ENCODE assay signal across 35 cellular contexts in the genomic region with DNA sequence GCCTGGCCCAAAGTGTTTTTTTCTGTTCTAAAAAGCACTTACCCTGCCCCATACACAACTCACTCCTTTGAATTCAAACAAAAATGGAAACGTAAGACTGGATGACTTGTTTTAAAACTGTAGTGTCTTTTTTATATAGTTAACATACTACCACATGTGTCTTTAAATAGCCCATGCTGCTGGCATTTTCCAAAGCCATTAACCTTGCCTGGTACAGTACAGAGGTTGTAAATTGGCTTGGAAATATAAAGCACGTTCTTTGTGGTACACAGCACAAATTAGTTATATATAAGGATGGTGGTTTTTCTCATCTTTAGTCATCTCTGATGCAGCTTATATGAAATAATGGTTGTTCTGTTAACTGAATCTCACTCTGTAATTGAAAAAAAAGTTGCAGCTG.
"Had no signal": no experiment of that assay in that cellular context is flagged by ENCODE, and none has a peak within 500 bp of the region (broad histone marks: within the 10 kb centered on the region; RNA-seq: fewer than 3 reads in every experiment).

No MANE protein-coding gene starts in this region.

- H3K27ac Mint-ChIP-seq: activated naive CD4-positive, alpha-beta T cell treated with anti-CD3 and anti-CD28 coated beads for 36 hours; activated naive CD4-positive, alpha-beta T cell treated with anti-CD3 and anti-CD28 coated beads, Interleukin-2, amount 10 ng/mL, durations not matched to agents 7 days and 5 days; activated naive CD4-positive, alpha-beta T cell treated with anti-CD3 and anti-CD28 coated beads, Interleukin-2, amount 50 U/mL, for 24 hours; activated naive CD4-positive, alpha-beta T cell treated with anti-CD3 and anti-CD28 coated beads, Interleukin-2, amount 50 U/mL, for 72 hours; activated naive CD8-positive, alpha-beta T cell; activated naive CD8-positive, alpha-beta T cell treated with anti-CD3 and anti-CD28 coated beads for 36 hours; activated naive CD8-positive, alpha-beta T cell treated with anti-CD3 and anti-CD28 coated beads, Interleukin-2, amount 10 ng/mL, durations not matched to agents 7 days and 5 days; activated naive CD8-positive, alpha-beta T cell treated with anti-CD3 and anti-CD28 coated beads, Interleukin-2, amount 50 U/mL, for 24 hours; activated T-cell treated with anti-CD3 and anti-CD28 coated beads, Interleukin-2, amount 50 U/mL, for 24 hours; activated T-cell treated with anti-CD3 and anti-CD28 coated beads, Interleukin-2, amount 50 U/mL, for 72 hours; activated T-helper 1 cell treated with anti-CD3 and anti-CD28 coated beads, Interleukin-12 subunit alpha, Interleukin-12 subunit beta, Interleukin-2, Interleukin-4 antibody, amounts not matched to agents 30 ng/mL and 10 ng/mL and 1 ng/mL, durations not matched to agents 14 hours and 24 hours and 36 hours; activated T-helper 17 cell treated with anti-CD3 and anti-CD28 coated beads, Interleukin-2, amount 50 U/mL, for 72 hours; activated T-helper 2 cell treated with anti-CD3 and anti-CD28 coated beads, Interferon-gamma antibody, Interleukin-2, Interleukin-4, amounts not matched to agents 10 μg/mL and 5 μg/mL and 100 μg/mL, durations not matched to agents 14 hours and 24 hours and 36 hours had no signal

- H3K4me1 Mint-ChIP-seq: activated naive CD4-positive, alpha-beta T cell treated with anti-CD3 and anti-CD28 coated beads, Interleukin-2, amount 10 ng/mL, durations not matched to agents 7 days and 5 days; activated naive CD4-positive, alpha-beta T cell treated with anti-CD3 and anti-CD28 coated beads, Interleukin-2, amount 50 U/mL, for 24 hours; activated naive CD8-positive, alpha-beta T cell treated with anti-CD3 and anti-CD28 coated beads for 36 hours; activated naive CD8-positive, alpha-beta T cell treated with anti-CD3 and anti-CD28 coated beads, Interleukin-2, amount 10 ng/mL, durations not matched to agents 7 days and 5 days; activated naive CD8-positive, alpha-beta T cell treated with anti-CD3 and anti-CD28 coated beads, Interleukin-2, amount 50 U/mL, for 24 hours; activated T-helper 17 cell treated with anti-CD3 and anti-CD28 coated beads, Interleukin-2, amount 50 U/mL, for 72 hours; central memory CD8-positive, alpha-beta T cell had no signal

- H3K4me3 Mint-ChIP-seq: activated naive CD4-positive, alpha-beta T cell treated with anti-CD3 and anti-CD28 coated beads for 36 hours; activated naive CD4-positive, alpha-beta T cell treated with anti-CD3 and anti-CD28 coated beads, Interleukin-2, amount 10 ng/mL, durations not matched to agents 7 days and 5 days; activated naive CD4-positive, alpha-beta T cell treated with anti-CD3 and anti-CD28 coated beads, Interleukin-2, amount 50 U/mL, for 24 hours; activated naive CD8-positive, alpha-beta T cell; activated naive CD8-positive, alpha-beta T cell treated with anti-CD3 and anti-CD28 coated beads for 36 hours; activated naive CD8-positive, alpha-beta T cell treated with anti-CD3 and anti-CD28 coated beads, Interleukin-2, amount 10 ng/mL, durations not matched to agents 7 days and 5 days; activated naive CD8-positive, alpha-beta T cell treated with anti-CD3 and anti-CD28 coated beads, Interleukin-2, amount 50 U/mL, for 24 hours; activated T-cell treated with anti-CD3 and anti-CD28 coated beads, Interleukin-2, amount 50 U/mL, for 24 hours; activated T-cell treated with anti-CD3 and anti-CD28 coated beads, Interleukin-2, amount 50 U/mL, for 4 hours; activated T-cell treated with anti-CD3 and anti-CD28 coated beads, Interleukin-2, amount 50 U/mL, for 72 hours; activated T-helper 1 cell treated with anti-CD3 and anti-CD28 coated beads, Interleukin-12 subunit alpha, Interleukin-12 subunit beta, Interleukin-2, Interleukin-4 antibody, amounts not matched to agents 30 ng/mL and 10 ng/mL and 1 ng/mL, durations not matched to agents 14 hours and 24 hours and 36 hours; activated T-helper 17 cell treated with anti-CD3 and anti-CD28 coated beads, Interleukin-2, amount 50 U/mL, for 72 hours; brain; central memory CD8-positive, alpha-beta T cell had no signal

- H3K27me3 Mint-ChIP-seq: activated naive CD4-positive, alpha-beta T cell treated with anti-CD3 and anti-CD28 coated beads, Interleukin-2, amount 10 ng/mL, durations not matched to agents 7 days and 5 days; activated naive CD4-positive, alpha-beta T cell treated with anti-CD3 and anti-CD28 coated beads, Interleukin-2, amount 50 U/mL, for 24 hours; activated naive CD8-positive, alpha-beta T cell treated with anti-CD3 and anti-CD28 coated beads for 36 hours; activated naive CD8-positive, alpha-beta T cell treated with anti-CD3 and anti-CD28 coated beads, Interleukin-2, amount 10 ng/mL, durations not matched to agents 7 days and 5 days; activated naive CD8-positive, alpha-beta T cell treated with anti-CD3 and anti-CD28 coated beads, Interleukin-2, amount 50 U/mL, for 24 hours; activated T-cell treated with anti-CD3 and anti-CD28 coated beads, Interleukin-2, amount 50 U/mL, for 24 hours; activated T-helper 17 cell treated with anti-CD3 and anti-CD28 coated beads, Interleukin-2, amount 50 U/mL, for 72 hours; brain; central memory CD8-positive, alpha-beta T cell had no signal

- DNase-seq: activated effector memory CD4-positive, alpha-beta T cell treated with anti-CD3 and anti-CD28 coated beads, Interleukin-2, amount 50 U/mL, for 16 hours; activated effector memory CD4-positive, alpha-beta T cell treated with Interleukin-2 at 50 U/mL for 16 hours; activated gamma-delta T cell; activated gamma-delta T cell treated with Interleukin-2 at 50 U/mL for 16 hours; activated naive CD4-positive, alpha-beta T cell; activated naive CD4-positive, alpha-beta T cell treated with anti-CD3 and anti-CD28 coated beads for 36 hours; activated naive CD4-positive, alpha-beta T cell treated with anti-CD3 and anti-CD28 coated beads, Interleukin-2, amount 10 ng/mL, durations not matched to agents 7 days and 5 days; activated naive CD4-positive, alpha-beta T cell treated with anti-CD3 and anti-CD28 coated beads, Interleukin-2, amount 50 U/mL, for 16 hours; activated naive CD4-positive, alpha-beta T cell treated with Interleukin-2 at 50 U/mL for 16 hours; activated naive CD8-positive, alpha-beta T cell treated with anti-CD3 and anti-CD28 coated beads for 36 hours; activated naive CD8-positive, alpha-beta T cell treated with anti-CD3 and anti-CD28 coated beads, Interleukin-2, amount 10 ng/mL, durations not matched to agents 7 days and 5 days; activated naive CD8-positive, alpha-beta T cell treated with anti-CD3 and anti-CD28 coated beads, Interleukin-2, amount 50 U/mL, for 24 hours; activated T-cell treated with anti-CD3 and anti-CD28 coated beads, Interleukin-2, amount 50 U/mL, for 1 hour; activated T-cell treated with anti-CD3 and anti-CD28 coated beads, Interleukin-2, amount 50 U/mL, for 24 hours; activated T-cell treated with anti-CD3 and anti-CD28 coated beads, Interleukin-2, amount 50 U/mL, for 4 hours; activated T-cell treated with anti-CD3 and anti-CD28 coated beads, Interleukin-2, amount 50 U/mL, for 48 hours; activated T-cell treated with anti-CD3 and anti-CD28 coated beads, Interleukin-2, amount 50 U/mL, for 72 hours; adrenal gland; amniotic stem cell; amygdala; anterior cingulate cortex; aorta; body of pancreas; brain microvascular endothelial cell; caudate nucleus; central memory CD4-positive, alpha-beta T cell; cerebellar nuclear complex had no signal

- H3K36me3 Mint-ChIP-seq: activated naive CD4-positive, alpha-beta T cell treated with anti-CD3 and anti-CD28 coated beads, Interleukin-2, amount 10 ng/mL, durations not matched to agents 7 days and 5 days; activated naive CD4-positive, alpha-beta T cell treated with anti-CD3 and anti-CD28 coated beads, Interleukin-2, amount 50 U/mL, for 24 hours; activated naive CD8-positive, alpha-beta T cell; activated naive CD8-positive, alpha-beta T cell treated with anti-CD3 and anti-CD28 coated beads for 36 hours; activated naive CD8-positive, alpha-beta T cell treated with anti-CD3 and anti-CD28 coated beads, Interleukin-2, amount 10 ng/mL, durations not matched to agents 7 days and 5 days; brain had no signal
